Comparison of ENCODE assay signal across 21 cellular contexts in the genomic region with DNA sequence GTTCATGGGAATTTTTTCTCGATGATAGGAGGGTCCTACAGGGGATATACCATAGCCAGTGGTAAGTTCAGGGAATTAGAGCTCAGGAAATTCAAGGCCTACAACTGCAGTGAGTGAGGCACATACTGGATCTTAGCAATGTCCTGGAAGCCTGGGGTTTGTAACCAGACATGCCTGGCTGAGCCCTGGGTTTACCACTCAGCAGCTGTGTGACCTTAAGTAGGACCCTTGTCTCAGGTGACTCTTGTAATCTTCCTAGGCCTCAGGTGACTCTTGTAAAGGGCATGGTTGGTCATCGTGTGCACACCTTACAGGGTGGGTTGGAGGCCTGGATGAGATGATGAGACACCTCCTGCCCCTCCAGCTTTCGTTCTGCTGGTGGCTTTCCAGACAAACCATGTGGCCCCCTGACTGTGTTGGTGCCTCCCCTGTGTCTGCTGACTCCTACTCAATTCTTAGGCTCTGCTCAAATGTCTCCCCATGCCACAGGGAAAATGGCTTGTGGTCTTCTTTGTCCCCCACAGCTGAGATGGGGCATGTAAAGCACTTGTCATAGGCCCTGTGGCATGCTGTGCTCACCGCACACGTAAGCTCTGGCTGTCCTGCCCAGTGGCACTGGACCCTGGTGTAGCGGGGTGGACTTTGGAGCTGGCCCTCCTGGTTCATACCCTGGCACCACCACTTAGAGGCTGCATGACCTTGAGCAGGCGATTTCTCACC.
"Had no signal": no experiment of that assay in that cellular context is flagged by ENCODE, and none has a peak within 500 bp of the region (broad histone marks: within the 10 kb centered on the region; RNA-seq: fewer than 3 reads in every experiment).

No MANE protein-coding gene starts in this region.

- H3K36me3 ChIP-seq: breast epithelium, left lung had no signal

- H3K27me3 ChIP-seq: breast epithelium, dorsolateral prefrontal cortex, left lung, neural progenitor cell had no signal

- FAIRE-seq: keratinocyte had no signal

- DNase-seq: activated CD4-positive, alpha-beta T cell treated with anti-CD3 and anti-CD28 coated beads, Interleukin-2, amount 10 ng/mL, durations not matched to agents 24 days and 14 days; activated CD4-positive, CD25-positive, alpha-beta regulatory T cell; activated CD8-positive, alpha-beta memory T cell treated with anti-CD3 and anti-CD28 coated beads, Interleukin-2, amount 50 U/mL, for 4 hours; activated CD8-positive, alpha-beta T cell treated with anti-CD3 and anti-CD28 coated beads, Interleukin-2, amount 10 ng/mL, durations not matched to agents 7 days and 5 days; activated effector memory CD4-positive, alpha-beta T cell treated with Interleukin-2 at 50 U/mL for 16 hours; activated naive CD4-positive, alpha-beta T cell treated with anti-CD3 and anti-CD28 coated beads, Interleukin-2, amount 10 ng/mL, durations not matched to agents 7 days and 5 days; activated naive CD8-positive, alpha-beta T cell treated with anti-CD3 and anti-CD28 coated beads, Interleukin-2, amount 50 U/mL, for 24 hours; activated T-cell treated with anti-CD3 and anti-CD28 coated beads, Interleukin-2, amount 50 U/mL, for 48 hours; aorta; dorsolateral prefrontal cortex; hypothalamus; left lung; naive B cell; stimulated activated CD4-positive, alpha-beta T cell treated with anti-CD3 and anti-CD28 coated beads, Interleukin-2, amount 100 ng/mL, for 24 hours; stimulated activated naive CD8-positive, alpha-beta T cell treated with anti-CD3 and anti-CD28 coated beads, Interleukin-15, Interleukin-2, amounts not matched to agents 100 U/mL and 50 U/mL, for 24 hours; substantia nigra; T-helper 1 cell; T-helper 9 cell had no signal

- H3K4me1 ChIP-seq: breast epithelium, left lung had no signal

- H3K27ac ChIP-seq: breast epithelium, dorsolateral prefrontal cortex, left lung, neural progenitor cell had no signal

- H3K4me3 ChIP-seq: breast epithelium, dorsolateral prefrontal cortex, left lung, neural progenitor cell had no signal
